Comparison of ENCODE assay signal across 8 cellular contexts in the genomic region with DNA sequence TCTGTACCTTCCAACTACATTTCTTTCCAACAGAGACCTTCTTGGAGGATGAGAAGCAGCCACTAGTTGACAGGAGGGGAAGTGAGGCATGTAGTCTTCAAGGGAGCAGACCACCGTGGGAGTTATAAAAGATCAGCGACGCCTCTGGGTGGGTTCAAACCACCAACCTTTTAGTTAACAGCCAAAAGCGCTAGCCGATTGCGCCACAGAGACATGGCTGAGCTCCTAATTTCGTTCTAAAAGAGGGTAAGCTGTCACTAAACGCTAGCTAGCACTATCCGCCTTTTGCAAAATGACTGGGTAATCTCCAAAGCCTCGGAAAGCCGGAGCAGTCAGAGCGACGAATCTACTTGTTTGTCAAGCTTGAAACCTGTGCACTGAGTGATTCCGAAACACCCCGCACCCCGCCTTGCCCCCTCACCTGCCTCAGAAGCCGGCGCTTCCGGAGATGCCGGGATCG.
DNase-seq lines count a peak whose midpoint lies in the region; ATAC-seq lines count a peak whose summit lies in the region.
"Not testable (repeated sequence)": the region's sequence is repeated elsewhere in the genome, so short reads cannot be mapped to it uniquely, and the experiment has no call there.

No MANE protein-coding gene starts in this region.

- H3K4me1 ChIP-seq in mesendoderm (ENCODE audit: control insufficient read depth, low read depth, low read length) = not testable (repeated sequence)

- not testable (repeated sequence) for H3K27me3 ChIP-seq in H7 (ENCODE audit: control insufficient read depth, insufficient read depth, low read length); mesendoderm (ENCODE audit: insufficient read depth, low read length, poor library complexity)

- not testable (repeated sequence) for H3K4ac ChIP-seq in mesendoderm (ENCODE audit: low read depth, low read length)

- H3K36me3 Mint-ChIP-seq in activated T-helper 17 cell treated with anti-CD3 and anti-CD28 coated beads, Interleukin-2, amount 50 U/mL, for 72 hours (ENCODE audit: low read depth); activated naive CD8-positive, alpha-beta T cell treated with anti-CD3 and anti-CD28 coated beads, Interleukin-2, amount 50 U/mL, for 24 hours (ENCODE audit: low read depth): not testable (repeated sequence)

- not testable (repeated sequence) for H3K79me2 ChIP-seq in mesendoderm (ENCODE audit: control insufficient read depth, insufficient read depth, low read length)

- H3K36me3 ChIP-seq in H7 (replicated peaks; ENCODE audit: control insufficient read depth, insufficient read depth, low read length); mesendoderm (ENCODE audit: control insufficient read depth, insufficient read depth, low read length): not testable (repeated sequence)

- not testable (repeated sequence) for H3K18ac ChIP-seq in mesendoderm (ENCODE audit: low read length)

- H3K27ac Mint-ChIP-seq in activated T-helper 17 cell treated with anti-CD3 and anti-CD28 coated beads, Interleukin-2, amount 50 U/mL, for 72 hours; activated naive CD8-positive, alpha-beta T cell treated with anti-CD3 and anti-CD28 coated beads, Interleukin-2, amount 50 U/mL, for 24 hours; stimulated activated naive CD8-positive, alpha-beta T cell treated with anti-CD3 and anti-CD28 coated beads, Interleukin-15, amount 100 ng/mL, for 72 hours: not testable (repeated sequence)

- H3K27me3 Mint-ChIP-seq in activated T-helper 17 cell treated with anti-CD3 and anti-CD28 coated beads, Interleukin-2, amount 50 U/mL, for 72 hours = not testable (repeated sequence)
- peaks cover 12% of the 10 kb centered on the region for H3K27me3 Mint-ChIP-seq in activated naive CD8-positive, alpha-beta T cell treated with anti-CD3 and anti-CD28 coated beads, Interleukin-2, amount 50 U/mL, for 24 hours
- H3K27me3 Mint-ChIP-seq in stimulated activated naive CD8-positive, alpha-beta T cell treated with anti-CD3 and anti-CD28 coated beads, Interleukin-15, amount 100 ng/mL, for 72 hours = peaks cover 29% of the 10 kb centered on the region

- not testable (repeated sequence) for H4K5ac ChIP-seq in mesendoderm (ENCODE audit: low read length)

- H4K8ac ChIP-seq in mesendoderm (ENCODE audit: low read depth, low read length) = not testable (repeated sequence)

- H3K79me1 ChIP-seq in mesendoderm (ENCODE audit: low read length) = not testable (repeated sequence)

- H2BK5ac ChIP-seq in mesendoderm (ENCODE audit: low read length) = not testable (repeated sequence)

- no CpG with 5 or more reads among the region's 21 CpGs for WGBS in mesendoderm (ENCODE audit: extremely low coverage, insufficient coverage, low lambda C conversion rate)

- H2BK15ac ChIP-seq in mesendoderm (replicated peaks; ENCODE audit: low read depth) = not testable (repeated sequence)

- not testable (repeated sequence) for H3K27ac ChIP-seq in mesendoderm (ENCODE audit: low read depth, low read length)

- H2BK120ac ChIP-seq in mesendoderm (ENCODE audit: low read depth, low read length) = not testable (repeated sequence)

- not testable (repeated sequence) for H3K4me2 ChIP-seq in mesendoderm (ENCODE audit: low read length)

- not testable (repeated sequence) for H3K4me3 Mint-ChIP-seq in activated T-helper 17 cell treated with anti-CD3 and anti-CD28 coated beads, Interleukin-2, amount 50 U/mL, for 72 hours; activated naive CD8-positive, alpha-beta T cell treated with anti-CD3 and anti-CD28 coated beads, Interleukin-2, amount 50 U/mL, for 24 hours; stimulated activated naive CD8-positive, alpha-beta T cell treated with anti-CD3 and anti-CD28 coated beads, Interleukin-15, amount 100 ng/mL, for 72 hours

- DNase-seq in H7 = not testable (repeated sequence)
- peak; percentile 28 for DNase-seq in NCI-H69 (lab: John Stamatoyannopoulos, UW)
- peak; percentile 40 to 52 for DNase-seq in activated CD4-positive, alpha-beta T cell treated with anti-CD3 and anti-CD28 coated beads, Interleukin-2, amount 50 U/mL, for 48 hours
- peak; percentile 15 for DNase-seq in activated naive CD8-positive, alpha-beta T cell treated with anti-CD3 and anti-CD28 coated beads, Interleukin-2, amount 50 U/mL, for 24 hours
- peak; percentile 11 for DNase-seq in mesendoderm
- DNase-seq in stimulated activated CD4-positive, alpha-beta T cell treated with anti-CD3 and anti-CD28 coated beads, Interleukin-4, amount 100 ng/mL, for 1 hour = peak; percentile 17
- peak in 1 of 2 donors; percentile 38 for DNase-seq in stimulated activated naive CD8-positive, alpha-beta T cell treated with anti-CD3 and anti-CD28 coated beads, Interleukin-15, amount 100 ng/mL, for 72 hours

- H2AK5ac ChIP-seq in mesendoderm (ENCODE audit: low read length) = not testable (repeated sequence)

- H3K9me3 Mint-ChIP-seq in activated T-helper 17 cell treated with anti-CD3 and anti-CD28 coated beads, Interleukin-2, amount 50 U/mL, for 72 hours; activated naive CD8-positive, alpha-beta T cell treated with anti-CD3 and anti-CD28 coated beads, Interleukin-2, amount 50 U/mL, for 24 hours; stimulated activated naive CD8-positive, alpha-beta T cell treated with anti-CD3 and anti-CD28 coated beads, Interleukin-15, amount 100 ng/mL, for 72 hours: not testable (repeated sequence)

- H3K4me3 ChIP-seq in H7 (ENCODE audit: insufficient read depth, low read depth, low read length) = peak overlapping the region; percentile 20; the same call in 1 of the 2 replicates
- H3K4me3 ChIP-seq in mesendoderm (ENCODE audit: low read length) = not testable (repeated sequence)

- not testable (repeated sequence) for H3K4me1 Mint-ChIP-seq in activated T-helper 17 cell treated with anti-CD3 and anti-CD28 coated beads, Interleukin-2, amount 50 U/mL, for 72 hours; activated naive CD8-positive, alpha-beta T cell treated with anti-CD3 and anti-CD28 coated beads, Interleukin-2, amount 50 U/mL, for 24 hours
- peaks cover 14% of the 10 kb centered on the region for H3K4me1 Mint-ChIP-seq in stimulated activated naive CD8-positive, alpha-beta T cell treated with anti-CD3 and anti-CD28 coated beads, Interleukin-15, amount 100 ng/mL, for 72 hours

- peak; percentile 79 for ATAC-seq in activated T-helper 17 cell treated with anti-CD3 and anti-CD28 coated beads, Interleukin-2, amount 50 U/mL, for 72 hours (replicated peaks)
- ATAC-seq in activated naive CD8-positive, alpha-beta T cell treated with anti-CD3 and anti-CD28 coated beads, Interleukin-2, amount 50 U/mL, for 24 hours = peak; percentile 47
- ATAC-seq in stimulated activated naive CD8-positive, alpha-beta T cell treated with anti-CD3 and anti-CD28 coated beads, Interleukin-15, amount 100 ng/mL, for 72 hours = peak; percentile 80

- not testable (repeated sequence) for H3K23ac ChIP-seq in mesendoderm (ENCODE audit: low read length)

- H3K9ac ChIP-seq in mesendoderm (ENCODE audit: low read length) = not testable (repeated sequence)

- not testable (repeated sequence) for H3K56ac ChIP-seq in mesendoderm (ENCODE audit: low read length)
